In genomic region chr12:64968989-64969819, GRCh38 we compare ENCODE assay signal across 11 cellular contexts.
DNase-seq lines count a peak whose midpoint lies in the region; ATAC-seq lines count a peak whose summit lies in the region.
"Had no signal": no experiment of that assay in that cellular context is flagged by ENCODE, and none has a peak within 500 bp of the region (broad histone marks: within the 10 kb centered on the region; RNA-seq: fewer than 3 reads in every experiment).

No MANE protein-coding gene starts in this region.

- no peak for ATAC-seq in GM19463 (IDR thresholded peaks at IDR 0.05; ENCODE audit: unreplicated experiment)
- no peak for ATAC-seq in GM18861 (IDR thresholded peaks at IDR 0.05; ENCODE audit: unreplicated experiment)

- DNase-seq in AG08396 (ENCODE audit: low spot score) (peak; percentile 20), HT-29 (ENCODE audit: low spot score) (peak; percentile 55), astrocyte of the hippocampus (ENCODE audit: low read depth, low spot score) (peak; percentile 36), iris pigment epithelial cell (ENCODE audit: low read depth) (peak; percentile 66), DMS153 treated with DMSO at 0.1 percent for 48 hours (lab: John Stamatoyannopoulos, UW; ENCODE audit: unreplicated experiment) (no peak)
- no peak for DNase-seq in stimulated activated CD8-positive, alpha-beta memory T cell treated with anti-CD3 and anti-CD28 coated beads, Interleukin-4, amount 100 ng/mL, for 48 hours
- DNase-seq: kidney, NCI-H1436, NCI-H524 had no signal

Comparison
In these comparisons a context has a peak if more than half of its experiments do, and no peak if none do; other contexts are left out.
1. DNase-seq: peak in AG08396 (single experiment), HT-29 (single experiment), astrocyte of the hippocampus (single experiment) and iris pigment epithelial cell (single experiment); none in stimulated activated CD8-positive, alpha-beta memory T cell treated with anti-CD3 and anti-CD28 coated beads, Interleukin-4, amount 100 ng/mL, for 48 hours (single experiment) and DMS153 treated with DMSO at 0.1 percent for 48 hours (single experiment).